8 cellular contexts compared by ENCODE assay signal in the genomic region with DNA sequence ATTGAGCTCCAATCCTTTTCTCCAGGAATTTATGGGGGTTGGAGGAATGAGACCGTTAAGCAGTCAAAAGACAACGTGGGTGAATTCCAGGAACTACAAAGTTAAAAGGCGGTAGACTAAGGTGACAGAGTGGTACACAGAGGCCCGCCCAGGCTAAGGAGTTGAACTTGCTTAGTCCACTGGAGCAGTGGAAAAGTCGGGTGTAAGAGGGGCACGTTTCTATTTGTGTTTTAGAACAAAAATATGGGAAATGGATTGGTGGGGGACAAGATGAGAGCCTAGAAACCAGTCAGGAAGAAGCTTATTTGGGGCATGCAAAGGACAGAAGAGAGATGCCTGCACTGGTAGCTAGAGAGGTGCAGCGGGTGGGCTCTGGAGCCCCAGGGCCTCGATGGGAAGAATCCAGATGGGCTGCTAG. TPM values are rescaled to one million over a fixed set of nuclear protein-coding genes. Genes with fewer than 3 reads are reported as not detected.
DNase-seq lines count a peak whose midpoint lies in the region; ATAC-seq, FAIRE-seq and TF ChIP-seq lines count a peak whose summit lies in the region.

No MANE protein-coding gene starts in this region.

- H3K27ac ChIP-seq in mucosa of rectum (ENCODE audit: low read depth in 2 of 2, low read length in 2 of 2) (peak overlapping the region; percentile 53 to 54), aorta (ENCODE audit: low read depth in 1 of 2, low read length in 2 of 2) (no peak overlapping the region)

- H3K4me3 ChIP-seq in AG10803 (ENCODE audit: low read length) (peak overlapping the region; percentile 91), HFF-Myc (replicated peaks; ENCODE audit: low read depth, low read length) (peak overlapping the region; percentile 91; the same call in 1 of the 2 replicates), mucosa of rectum (ENCODE audit: low read length in 2 of 2) (peak overlapping the region; percentile 89 to 97), aorta (ENCODE audit: low read length in 2 of 2) (no peak overlapping the region)

- H3K4me3 Mint-ChIP-seq in activated naive CD8-positive, alpha-beta T cell: peak overlapping the region; percentile 82

- intact Hi-C loops in aorta (cut with DNase I): no loop called here

- peak overlapping the region; percentile 64 for H3K27ac Mint-ChIP-seq in activated naive CD8-positive, alpha-beta T cell

- H3K36me3 ChIP-seq in mucosa of rectum (ENCODE audit: control insufficient read depth in 2 of 2, insufficient read depth in 2 of 2, low read length in 2 of 2) (no peaks in the 10 kb centered on the region), aorta (ENCODE audit: control insufficient read depth in 1 of 2, insufficient read depth in 2 of 2, low read length in 1 of 2) (no peaks in the 10 kb centered on the region)

- DNase-seq in AG10803 (ENCODE audit: low read depth) (no peak), HFF-Myc (ENCODE audit: extremely low read depth, low read depth) (no peak), D721Med (ENCODE audit: insufficient read length, low spot score) (no peak), aorta (no peak), NCI-H2196 (lab: John Stamatoyannopoulos, UW; ENCODE audit: unreplicated experiment) (no peak)
- DNase-seq in activated CD4-positive, CD25-positive, alpha-beta regulatory T cell (lab: John Stamatoyannopoulos, UW): no peak

- H3K9me3 ChIP-seq in mucosa of rectum (ENCODE audit: control insufficient read depth in 2 of 2, low read length in 2 of 2) (no peaks in the 10 kb centered on the region), aorta (ENCODE audit: control insufficient read depth, low read length) (no peaks in the 10 kb centered on the region)

- H3K4me1 ChIP-seq in mucosa of rectum (ENCODE audit: control insufficient read depth in 2 of 2, insufficient read depth in 2 of 2, low read length in 2 of 2): peaks cover 12 to 24% of the 10 kb centered on the region in 2 donors
- no peaks in the 10 kb centered on the region for H3K4me1 ChIP-seq in aorta (ENCODE audit: control insufficient read depth in 1 of 2, insufficient read depth in 2 of 2, low read length in 2 of 2)

- peaks cover 4% of the 10 kb centered on the region for H3K9me3 Mint-ChIP-seq in activated naive CD8-positive, alpha-beta T cell (ENCODE audit: low read depth)

- no peak for FAIRE-seq in D721Med (lab: Jason Lieb, UNC)

- no peaks in the 10 kb centered on the region for H3K27me3 Mint-ChIP-seq in activated naive CD8-positive, alpha-beta T cell

- WGBS in aorta, 2 donors: 46 to 48% methylated on average over 8 of the region's 8 CpGs

- H3K36me3 Mint-ChIP-seq in activated naive CD8-positive, alpha-beta T cell: peaks cover 2% of the 10 kb centered on the region

- peaks cover 21% of the 10 kb centered on the region for H3K4me1 Mint-ChIP-seq in activated naive CD8-positive, alpha-beta T cell (ENCODE audit: low read depth)

- ATAC-seq in aorta (ENCODE audit: low FRiP score): no peak

- TF ChIP-seq CTCF in AG10803 (conservative IDR thresholded peaks at IDR 0.05; ENCODE audit: low read length): no peak
- TF ChIP-seq CTCF in HFF-Myc (IDR thresholded peaks at IDR 0.05; ENCODE audit: low read depth, low read length, missing control alignments): no peak
- no peak for TF ChIP-seq CTCF in D721Med (IDR thresholded peaks at IDR 0.05; ENCODE audit: insufficient read depth, missing control alignments)

- H3K9ac ChIP-seq in mucosa of rectum (ENCODE audit: low read depth in 1 of 2, low read length in 2 of 2): no peak overlapping the region

- H3K27me3 ChIP-seq in mucosa of rectum (ENCODE audit: control insufficient read depth in 2 of 2, insufficient read depth in 2 of 2, low read length in 2 of 2): no peaks in the 10 kb centered on the region
- H3K27me3 ChIP-seq in aorta (ENCODE audit: control insufficient read depth in 1 of 2, insufficient read depth in 2 of 2, low read length in 1 of 2): no peaks in the 10 kb centered on the region

RNA-seq across cellular contexts. Expression of a gene that starts 1.2 kb away (rescaled TPM):
- total RNA-seq in aorta: 1 to 10 TPM; 1.8 to 2.7 TPM
- 1 to 10 TPM; 1.7 to 4.1 TPM for polyA plus RNA-seq in aorta

Comparison
In these comparisons a context has a peak if more than half of its experiments do, and no peak if none do; other contexts are left out.
1. H3K4me3 ChIP-seq: peak in AG10803 (single experiment), HFF-Myc (single experiment) and mucosa of rectum (2 of 2); none in aorta (0 of 2).
2. H3K27ac ChIP-seq: peak in mucosa of rectum (2 of 2); none in aorta (0 of 2).